ENCODE assay signal across 22 cellular contexts in the genomic region with DNA sequence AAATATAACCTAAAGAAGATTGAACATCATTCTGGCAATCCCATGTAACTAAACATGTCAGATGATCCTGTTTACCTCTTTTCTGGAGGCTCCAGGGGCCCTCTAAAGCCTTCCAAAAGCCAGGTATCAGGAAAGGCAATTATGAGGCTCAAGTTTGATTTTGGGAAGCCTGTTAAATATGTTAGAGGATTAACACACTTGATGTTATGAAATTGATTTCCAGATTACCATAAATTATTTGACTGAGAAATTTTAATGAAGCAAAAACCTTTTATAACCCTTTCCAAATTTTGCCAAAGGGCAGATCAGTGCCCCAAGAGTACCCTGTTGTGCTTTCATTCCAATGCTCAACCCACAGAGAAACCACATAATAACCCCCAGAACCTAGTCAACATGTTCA. TPM values are rescaled to one million over a fixed set of nuclear protein-coding genes. Genes with fewer than 3 reads are reported as not detected.
DNase-seq lines count a peak whose midpoint lies in the region; ATAC-seq, FAIRE-seq and TF ChIP-seq lines count a peak whose summit lies in the region.
"Had no signal": no experiment of that assay in that cellular context is flagged by ENCODE, and none has a peak within 500 bp of the region (broad histone marks: within the 10 kb centered on the region; RNA-seq: fewer than 3 reads in every experiment).

No MANE protein-coding gene starts in this region.

- peaks cover 10% of the 10 kb centered on the region; the same call in 1 of the 2 replicates for H3F3A ChIP-seq in OCI-LY1 (ENCODE audit: insufficient read depth, low read length)

- TF ChIP-seq EP300 in K562 (IDR thresholded peaks at IDR 0.05; ENCODE audit: low read length) = no peak

- H3K36me3 ChIP-seq in HEK293 (ENCODE audit: control insufficient read depth in 2 of 2, insufficient read depth in 1 of 2, low read length in 2 of 2) (no peaks in the 10 kb centered on the region), OCI-LY1 (ENCODE audit: insufficient read depth, low read length) (peaks cover 14% of the 10 kb centered on the region; the same call in 1 of the 2 replicates), K562 (ENCODE audit: control insufficient read depth, insufficient read depth, low read length) (peaks cover 22% of the 10 kb centered on the region)
- H3K36me3 ChIP-seq: HAP-1 had no signal

- no peak for FAIRE-seq in K562 (lab: Jason Lieb, UNC)
- FAIRE-seq: D721Med had no signal

- TF ChIP-seq CTCF in HEK293 (tag by site-specific recombination; IDR thresholded peaks at IDR 0.05) = no peak
- TF ChIP-seq CTCF in OCI-LY1 (IDR thresholded peaks at IDR 0.05; ENCODE audit: low read length) = no peak
- TF ChIP-seq CTCF in K562 (IDR thresholded peaks at IDR 0.05 in 2 of 3, conservative IDR thresholded peaks at IDR 0.05 in 1 of 3; ENCODE audit: insufficient read depth in 2 of 3, low read depth in 1 of 3, low read length in 3 of 3) = no peak
- no peak for TF ChIP-seq CTCF in omental fat pad (IDR thresholded peaks at IDR 0.05)

- no peak for TF ChIP-seq RAD21 in K562 (CRISPR knock-in tag; conservative IDR thresholded peaks at IDR 0.05 in 1 of 2, IDR thresholded peaks at IDR 0.05 in 1 of 2)

- H4K20me1 ChIP-seq in OCI-LY1 (ENCODE audit: insufficient read depth, low read length) (no peaks in the 10 kb centered on the region), K562 (replicated peaks; ENCODE audit: control insufficient read depth, insufficient read depth, low read length) (no peaks in the 10 kb centered on the region)

- no TSS peak for BruUV-seq in K562 (replicated peaks; lab: Mats Ljungman, UMichigan)

- H3K4me3 ChIP-seq in HEK293 (ENCODE audit: low read depth, low read length) (no peak overlapping the region), OCI-LY1 (ENCODE audit: low read depth, low read length, poor library complexity, severe bottlenecking) (no peak overlapping the region), K562 (no peak overlapping the region)
- H3K4me3 ChIP-seq: HAP-1 had no signal

- ATAC-seq in K562 (no peak), GM21619 (IDR thresholded peaks at IDR 0.05; ENCODE audit: unreplicated experiment) (no peak), GM21825 (IDR thresholded peaks at IDR 0.05; ENCODE audit: unreplicated experiment) (no peak), omental fat pad (ENCODE audit: low FRiP score) (no peak)
- ATAC-seq: Panc1 had no signal

- H2AFZ ChIP-seq in OCI-LY1 (ENCODE audit: low read length) = no peak overlapping the region
- H2AFZ ChIP-seq in K562 (ENCODE audit: low read depth, low read length) = no peak overlapping the region

- in situ Hi-C loops in K562 (cut with MboI) = no loop called here

- no peaks in the 10 kb centered on the region for H3K9me1 ChIP-seq in K562 (ENCODE audit: control insufficient read depth, insufficient read depth, low read length)

- POLR2A ChIA-PET in HEK293 (lab: Yijun Ruan, JAX) = no interaction called here
- POLR2A ChIA-PET in K562 (lab: Yijun Ruan, JAX) = no interaction called here

- no peak for DNase-seq in K562 (ENCODE audit: extremely low read depth in 1 of 4, low spot score in 3 of 4)
- DNase-seq in NK-92 (lab: John Stamatoyannopoulos, UW; ENCODE audit: unreplicated experiment) = no peak
- DNase-seq in omental fat pad (ENCODE audit: low spot score) = no peak
- DNase-seq: GOT3; MV-4-11; NCI-H1105; NCI-H146; NCI-H2029; NCI-H446; NCI-H524 treated with DMSO at 0.1 percent for 48 hours; NCI-H774; NK-92 treated with Interleukin-12 subunit alpha and Interleukin-12 subunit beta, amount 100 ng/mL, for 24 hours; SHP77; SW 1271 had no signal

- H3K79me2 ChIP-seq in OCI-LY1 (ENCODE audit: insufficient read depth, low read length) (peaks cover 9% of the 10 kb centered on the region), K562 (ENCODE audit: control insufficient read depth, insufficient read depth, low read length) (peaks cover 95% of the 10 kb centered on the region)

- H3K9me3 ChIP-seq in HEK293 (ENCODE audit: control insufficient read depth, insufficient read depth, low read depth, low read length) (no peaks in the 10 kb centered on the region), OCI-LY1 (ENCODE audit: low read length) (no peaks in the 10 kb centered on the region), K562 (replicated peaks; ENCODE audit: control insufficient read depth, insufficient read depth, low read depth, low read length) (peaks cover 16% of the 10 kb centered on the region)
- H3K9me3 ChIP-seq: HAP-1 had no signal

- no peak for TF ChIP-seq POLR2A in K562 (conservative IDR thresholded peaks at IDR 0.05)

- H3K9ac ChIP-seq in OCI-LY1 (ENCODE audit: low read length) = no peak overlapping the region
- H3K9ac ChIP-seq in K562 (ENCODE audit: insufficient read depth in 1 of 2, low read depth in 2 of 2, low read length in 2 of 2) = no peak overlapping the region

- CTCF ChIA-PET in HEK293 (lab: Yijun Ruan, JAX) = no interaction called here
- CTCF ChIA-PET in K562 (lab: Yijun Ruan, JAX; ENCODE audit: low intra/inter-chr PET ratio) = interaction anchor here (0.6 kb wide), 1 partner anchor 23 kb away, joined by 3 read pairs; no protein-coding TSS in a partner anchor

- intact Hi-C loops in K562 (cut with micrococcal nuclease) = no loop called here

- H3K4me2 ChIP-seq in OCI-LY1 (ENCODE audit: low read length) (no peak overlapping the region), K562 (ENCODE audit: insufficient read depth, low read length) (no peak overlapping the region)

- no peaks in the 10 kb centered on the region for H3K9me2 ChIP-seq in OCI-LY1 (ENCODE audit: low read depth, low read length)

- H3K4me1 ChIP-seq in HEK293 (ENCODE audit: control insufficient read depth, insufficient read depth, low read length) (peaks cover 3% of the 10 kb centered on the region; the same call in 1 of the 2 replicates), OCI-LY1 (ENCODE audit: insufficient read depth, low read length, severe bottlenecking) (peaks cover 50% of the 10 kb centered on the region), K562 (replicated peaks in 1 of 2; ENCODE audit: control insufficient read depth in 2 of 2, insufficient read depth in 2 of 2, low read length in 2 of 2) (peaks cover 4 to 26% of the 10 kb centered on the region in 2 experiments)

- no peak overlapping the region for H3K27ac ChIP-seq in HEK293 (ENCODE audit: extremely low read depth, low read depth, low read length)
- H3K27ac ChIP-seq in OCI-LY1 (ENCODE audit: low read depth, low read length, poor library complexity, severe bottlenecking) = peak overlapping the region; percentile 97
- no peak overlapping the region for H3K27ac ChIP-seq in K562 (ENCODE audit: extremely low read depth, low read depth, low read length)
- H3K27ac ChIP-seq: RWPE1 had no signal

- H3K27me3 ChIP-seq in OCI-LY1 (ENCODE audit: insufficient read depth, low read length) = no peaks in the 10 kb centered on the region
- H3K27me3 ChIP-seq in K562 (ENCODE audit: control insufficient read depth in 2 of 2, insufficient read depth in 2 of 2, low read length in 2 of 2) = no peaks in the 10 kb centered on the region

TF ChIP-seq in HEK293, 187 proteins besides CTCF, POLR2A, EP300 and RAD21 (continues in another document):
- TF ChIP-seq ZNF514 (tag by site-specific recombination; IDR thresholded peaks at IDR 0.05) = no peak
- no peak for TF ChIP-seq ZNF473 (tag by site-specific recombination; IDR thresholded peaks at IDR 0.05)
- no peak for TF ChIP-seq SCRT2 (tag by site-specific recombination; IDR thresholded peaks at IDR 0.05)

TF ChIP-seq in K562, 482 proteins besides CTCF, POLR2A, EP300 and RAD21 (continues in another document):
- TF ChIP-seq CBX8 (IDR thresholded peaks at IDR 0.05; ENCODE audit: borderline replicate concordance, extremely low read depth, low read depth, low read length, poor library complexity, severe bottlenecking) (no peak), SIN3A (IDR thresholded peaks at IDR 0.05; ENCODE audit: borderline replicate concordance in 2 of 2, control insufficient read depth in 1 of 2, low read depth in 2 of 2, low read length in 2 of 2) (no peak)

RNA-seq across cellular contexts. Expression of gene PHKB, which starts 29.3 kb away (rescaled TPM):
- total RNA-seq in K562 (2011; cell fraction: chromatin; rRNA removed; ENCODE audit: low replicate concordance) = 210 and 638 TPM in 2 replicates
- total RNA-seq in K562 (2011; cell fraction: nucleolus; rRNA removed) = 112 and 129 TPM in 2 replicates
- total RNA-seq in K562 (2011; cell fraction: nucleoplasm; rRNA removed) = 274 and 479 TPM in 2 replicates
- total RNA-seq in K562 (2014; rRNA removed) (59.7 and 63.3 TPM in 2 replicates), K562 (2014; rRNA removed; fragmentation: Illumina TruSeq; extraction: Trizol) (89.3 and 95.8 TPM in 2 replicates), K562 (2015; rRNA removed; fragmentation: Illumina TruSeq; extraction: Trizol) (78.1 and 83.2 TPM in 2 replicates), K562 (2021) (68.2 and 69.1 TPM in 2 replicates), omental fat pad (100 to 1,000 TPM in 1 of 4 donors, 10 to 100 TPM in 3; 55.1 to 112 (median 66.4) TPM)
- polyA plus RNA-seq in K562 (2011; rRNA removed) (82.3 and 92.3 TPM in 2 replicates), K562 (2014; fragmentation: Illumina TruSeq; extraction: Trizol) (53.9 and 59.9 TPM in 2 replicates), K562 (2014; fragmentation: Nextera tagmentation; extraction: Ambion mirVana) (10 to 100 TPM; 24.7 to 44.3 TPM), K562 (2014; rRNA removed) (66.0 and 67.0 TPM in 2 replicates)
- polyA plus RNA-seq in K562 (2011; cell fraction: cytosol; rRNA removed) = 23.0 and 44.2 TPM in 2 replicates
- 88.0 and 98.1 TPM in 2 replicates for polyA plus RNA-seq in K562 (2011; cell fraction: nucleus; rRNA removed)
- 57.7 and 59.2 TPM in 2 replicates for polyA plus RNA-seq in K562 (2012)
- 299 and 332 TPM in 2 replicates for polyA minus RNA-seq in K562 (2011; rRNA and poly(A)+ RNA removed)
- polyA minus RNA-seq in K562 (2011; cell fraction: cytosol; rRNA and poly(A)+ RNA removed) = 58.5 and 67.1 TPM in 2 replicates
- 158 and 236 TPM in 2 replicates for polyA minus RNA-seq in K562 (2011; cell fraction: nucleus; rRNA and poly(A)+ RNA removed)

RNA-seq across cellular contexts. Expression of gene ITFG1, which starts 29.6 kb away (rescaled TPM):
- total RNA-seq in K562 (2011; cell fraction: chromatin; rRNA removed; ENCODE audit: low replicate concordance) = 81.3 and 185 TPM in 2 replicates
- total RNA-seq in K562 (2011; cell fraction: nucleolus; rRNA removed) = 70.9 and 95.7 TPM in 2 replicates
- 123 and 138 TPM in 2 replicates for total RNA-seq in K562 (2011; cell fraction: nucleoplasm; rRNA removed)
- total RNA-seq in K562 (2014; rRNA removed) (24.3 and 27.1 TPM in 2 replicates), K562 (2014; rRNA removed; fragmentation: Illumina TruSeq; extraction: Trizol) (60.7 and 66.9 TPM in 2 replicates), K562 (2015; rRNA removed; fragmentation: Illumina TruSeq; extraction: Trizol) (53.2 and 55.4 TPM in 2 replicates), K562 (2021) (35.8 and 37.1 TPM in 2 replicates), omental fat pad (10 to 100 TPM; 32.5 to 63.1 (median 43.1) TPM)
- polyA plus RNA-seq in K562 (2011; rRNA removed) (66.1 and 83.5 TPM in 2 replicates), K562 (2014; fragmentation: Illumina TruSeq; extraction: Trizol) (50.8 and 61.1 TPM in 2 replicates), K562 (2014; fragmentation: Nextera tagmentation; extraction: Ambion mirVana) (10 to 100 TPM; 17.1 to 21.9 TPM), K562 (2014; rRNA removed) (24.5 and 24.7 TPM in 2 replicates)
- polyA plus RNA-seq in K562 (2011; cell fraction: cytosol; rRNA removed) = 20.0 and 37.0 TPM in 2 replicates
- polyA plus RNA-seq in K562 (2011; cell fraction: nucleus; rRNA removed) = 18.4 and 29.4 TPM in 2 replicates
- 35.0 and 36.9 TPM in 2 replicates for polyA plus RNA-seq in K562 (2012)
- 73.3 and 75.5 TPM in 2 replicates for polyA minus RNA-seq in K562 (2011; rRNA and poly(A)+ RNA removed)
- 13.7 and 22.6 TPM in 2 replicates for polyA minus RNA-seq in K562 (2011; cell fraction: cytosol; rRNA and poly(A)+ RNA removed)
- polyA minus RNA-seq in K562 (2011; cell fraction: nucleus; rRNA and poly(A)+ RNA removed) = 51.2 and 69.6 TPM in 2 replicates

Comparison
In these comparisons a context has a peak if more than half of its experiments do, and no peak if none do; other contexts are left out.
1. Of the 44 proteins assayed by ChIP-seq in both K562 and HEK293: peak only in K562: TRIM28; only in HEK293: SETDB1; in both: none; in neither: 42.